8 cellular contexts compared by ENCODE assay signal in genomic region chr9:113219186-113219936, GRCh38. TPM values are rescaled to one million over a fixed set of nuclear protein-coding genes. Genes with fewer than 3 reads are reported as not detected.
DNase-seq lines count a peak whose midpoint lies in the region; ATAC-seq lines count a peak whose summit lies in the region.

No MANE protein-coding gene starts in this region.

- no peak for DNase-seq in activated CD4-positive, alpha-beta memory T cell treated with anti-CD3 and anti-CD28 coated beads, Interleukin-2, amount 10 ng/mL, durations not matched to agents 7 days and 5 days
- no peak for DNase-seq in naive thymus-derived CD4-positive, alpha-beta T cell
- DNase-seq in stimulated activated CD4-positive, alpha-beta T cell treated with anti-CD3 and anti-CD28 coated beads, Interleukin-15, amount 100 ng/mL, for 24 hours = no peak
- no peak for DNase-seq in NCI-H2081 (lab: John Stamatoyannopoulos, UW)
- no peak for DNase-seq in effector CD4-positive, alpha-beta T cell

- CTCF ChIA-PET in activated CD4-positive, alpha-beta memory T cell treated with anti-CD3 and anti-CD28 coated beads, Interleukin-2, amount 10 ng/mL, durations not matched to agents 7 days and 5 days (lab: Charles Lee) = interaction anchor here (1.2 to 3.9 kb wide), 4 partner anchors 55 to 191 kb away, joined by 3 to 31 read pairs (median 7); partner anchors contain the start of genes C9orf43, CDC26, POLE3 and PRPF4
- CTCF ChIA-PET in naive thymus-derived CD4-positive, alpha-beta T cell (lab: Charles Lee) = interaction anchor here (1.0 kb wide), 1 partner anchor 56 kb away, joined by 5 read pairs; the partner anchor contains the start of genes CDC26 and PRPF4

- peaks cover 8% of the 10 kb centered on the region; the same call in 1 of the 2 replicates for H3K36me3 ChIP-seq in ACC112 (ENCODE audit: insufficient read depth, low read length)
- H3K36me3 ChIP-seq in naive thymus-derived CD4-positive, alpha-beta T cell (ENCODE audit: control insufficient read depth in 2 of 3, insufficient read depth in 3 of 3, low read length in 3 of 3) = peaks cover 0 to 7% (median 0%) of the 10 kb centered on the region in 3 experiments

- H3K4me1 Mint-ChIP-seq in activated CD4-positive, alpha-beta memory T cell treated with anti-CD3 and anti-CD28 coated beads, Interleukin-2, amount 10 ng/mL, durations not matched to agents 7 days and 5 days = peaks cover 54% of the 10 kb centered on the region
- peaks cover 21 to 68% (median 60%) of the 10 kb centered on the region in 7 donors for H3K4me1 Mint-ChIP-seq in naive thymus-derived CD4-positive, alpha-beta T cell

- peak overlapping the region; percentile 92 for H3K4me3 Mint-ChIP-seq in activated CD4-positive, alpha-beta memory T cell treated with anti-CD3 and anti-CD28 coated beads, Interleukin-2, amount 10 ng/mL, durations not matched to agents 7 days and 5 days
- H3K4me3 Mint-ChIP-seq in naive thymus-derived CD4-positive, alpha-beta T cell = peak overlapping the region; percentile 89 to 99 (median 94)

- no peaks in the 10 kb centered on the region for H3K27me3 Mint-ChIP-seq in activated CD4-positive, alpha-beta memory T cell treated with anti-CD3 and anti-CD28 coated beads, Interleukin-2, amount 10 ng/mL, durations not matched to agents 7 days and 5 days
- no peaks in the 10 kb centered on the region for H3K27me3 Mint-ChIP-seq in naive thymus-derived CD4-positive, alpha-beta T cell

- intact Hi-C loops in naive thymus-derived CD4-positive, alpha-beta T cell (cut with micrococcal nuclease) = no loop called here

- H3K27ac Mint-ChIP-seq in activated CD4-positive, alpha-beta memory T cell treated with anti-CD3 and anti-CD28 coated beads, Interleukin-2, amount 10 ng/mL, durations not matched to agents 7 days and 5 days = peak overlapping the region; percentile 85
- H3K27ac Mint-ChIP-seq in naive thymus-derived CD4-positive, alpha-beta T cell = peak overlapping the region in 7 of 9 donors; percentile 15 to 93 (median 56)

- H3K36me3 Mint-ChIP-seq in activated CD4-positive, alpha-beta memory T cell treated with anti-CD3 and anti-CD28 coated beads, Interleukin-2, amount 10 ng/mL, durations not matched to agents 7 days and 5 days (ENCODE audit: low read depth) = peaks cover 14% of the 10 kb centered on the region
- peaks cover 0 to 12% (median 0%) of the 10 kb centered on the region in 5 donors for H3K36me3 Mint-ChIP-seq in naive thymus-derived CD4-positive, alpha-beta T cell

- H3K9me3 ChIP-seq in naive thymus-derived CD4-positive, alpha-beta T cell (ENCODE audit: control insufficient read depth in 2 of 3, low read length in 3 of 3) = no peaks in the 10 kb centered on the region

- H3K4me3 ChIP-seq in ACC112 (ENCODE audit: low read depth, low read length) = peak overlapping the region; percentile 84
- H3K4me3 ChIP-seq in naive thymus-derived CD4-positive, alpha-beta T cell (ENCODE audit: low read length) = peak overlapping the region; percentile 91

- no peaks in the 10 kb centered on the region for H3K9me3 Mint-ChIP-seq in activated CD4-positive, alpha-beta memory T cell treated with anti-CD3 and anti-CD28 coated beads, Interleukin-2, amount 10 ng/mL, durations not matched to agents 7 days and 5 days
- H3K9me3 Mint-ChIP-seq in naive thymus-derived CD4-positive, alpha-beta T cell = no peaks in the 10 kb centered on the region

- peaks cover 25% of the 10 kb centered on the region for H3K4me1 ChIP-seq in ACC112 (ENCODE audit: control insufficient read depth, insufficient read depth, low read length, unreplicated experiment)
- peaks cover 17 to 25% of the 10 kb centered on the region in 2 donors for H3K4me1 ChIP-seq in naive thymus-derived CD4-positive, alpha-beta T cell (ENCODE audit: control insufficient read depth in 2 of 2, insufficient read depth in 2 of 2, low read length in 2 of 2)

- H2AFZ ChIP-seq in ACC112 (ENCODE audit: low read length, unreplicated experiment) = no peak overlapping the region

- POLR2A ChIA-PET in activated CD4-positive, alpha-beta memory T cell treated with anti-CD3 and anti-CD28 coated beads, Interleukin-2, amount 10 ng/mL, durations not matched to agents 7 days and 5 days (lab: Charles Lee) = interaction anchor here (0.8 to 4.6 kb wide), 14 partner anchors 9 to 370 kb away, joined by 3 to 47 read pairs (median 6); partner anchors contain the start of genes BSPRY, C9orf43, CDC26 and POLE3
- POLR2A ChIA-PET in naive thymus-derived CD4-positive, alpha-beta T cell (lab: Charles Lee) = interaction anchor here (0.5 kb wide), 1 partner anchor 560 kb away, joined by 5 read pairs; no protein-coding TSS in a partner anchor

- no peaks in the 10 kb centered on the region for H3K27me3 ChIP-seq in ACC112 (ENCODE audit: insufficient read depth, low read length)
- H3K27me3 ChIP-seq in naive thymus-derived CD4-positive, alpha-beta T cell (ENCODE audit: control insufficient read depth in 2 of 2, insufficient read depth in 2 of 2, low read length in 2 of 2) = no peaks in the 10 kb centered on the region

- peaks cover 83% of the 10 kb centered on the region for H3K79me2 ChIP-seq in ACC112 (ENCODE audit: control insufficient read depth, insufficient read depth, low read length, unreplicated experiment)

- no peak overlapping the region for H3K27ac ChIP-seq in ACC112 (ENCODE audit: low read depth, low read length)
- peak overlapping the region; percentile 94 for H3K27ac ChIP-seq in naive thymus-derived CD4-positive, alpha-beta T cell (ENCODE audit: low read depth, low read length)

- ATAC-seq in GM18873 (IDR thresholded peaks at IDR 0.05; ENCODE audit: low FRiP score, unreplicated experiment) = peak; percentile 37
- peak; percentile 35 for ATAC-seq in HG03175 (IDR thresholded peaks at IDR 0.05; ENCODE audit: unreplicated experiment)
- no peak for ATAC-seq in naive thymus-derived CD4-positive, alpha-beta T cell

RNA-seq across cellular contexts. Expression of gene FKBP15, which starts 1.7 kb away (rescaled TPM):
- 10 to 100 TPM; 34.9 to 38.2 TPM for total RNA-seq in activated CD4-positive, alpha-beta memory T cell treated with anti-CD3 and anti-CD28 coated beads, Interleukin-2, amount 10 ng/mL, durations not matched to agents 7 days and 5 days
- 10 to 100 TPM; 22.4 to 50.6 (median 33.4) TPM for total RNA-seq in naive thymus-derived CD4-positive, alpha-beta T cell
- polyA plus RNA-seq in naive thymus-derived CD4-positive, alpha-beta T cell = 10 to 100 TPM in 1 of 2 donors, 1 to 10 TPM in 1; 8.8 to 18.1 TPM

RNA-seq across cellular contexts. Expression of gene SLC31A1, which starts 2.0 kb away (rescaled TPM):
- 10 to 100 TPM in 1 of 2 experiments, 1 to 10 TPM in 1; 9.2 to 10.0 TPM for total RNA-seq in activated CD4-positive, alpha-beta memory T cell treated with anti-CD3 and anti-CD28 coated beads, Interleukin-2, amount 10 ng/mL, durations not matched to agents 7 days and 5 days
- total RNA-seq in naive thymus-derived CD4-positive, alpha-beta T cell = 10 to 100 TPM in 1 of 5 experiments, 1 to 10 TPM in 4; 4.5 to 10.4 (median 4.7) TPM
- 1 to 10 TPM; 3.0 to 4.1 TPM for polyA plus RNA-seq in naive thymus-derived CD4-positive, alpha-beta T cell

RNA-seq across cellular contexts. Expression of gene CDC26, which starts 56.0 kb away (rescaled TPM):
- total RNA-seq in activated CD4-positive, alpha-beta memory T cell treated with anti-CD3 and anti-CD28 coated beads, Interleukin-2, amount 10 ng/mL, durations not matched to agents 7 days and 5 days = 10 to 100 TPM; 34.3 to 38.5 TPM
- total RNA-seq in naive thymus-derived CD4-positive, alpha-beta T cell = 10 to 100 TPM; 21.7 to 40.3 (median 34.4) TPM
- 100 to 1,000 TPM; 180 to 185 TPM for polyA plus RNA-seq in naive thymus-derived CD4-positive, alpha-beta T cell

RNA-seq across cellular contexts. Expression of gene PRPF4, which starts 56.1 kb away (rescaled TPM):
- total RNA-seq in activated CD4-positive, alpha-beta memory T cell treated with anti-CD3 and anti-CD28 coated beads, Interleukin-2, amount 10 ng/mL, durations not matched to agents 7 days and 5 days = 10 to 100 TPM; 27.7 to 28.2 TPM
- 10 to 100 TPM; 17.4 to 36.9 (median 22.0) TPM for total RNA-seq in naive thymus-derived CD4-positive, alpha-beta T cell
- 10 to 100 TPM; 19.7 to 29.6 TPM for polyA plus RNA-seq in naive thymus-derived CD4-positive, alpha-beta T cell
